Comparison of ENCODE assay signal across 8 cellular contexts in genomic region chr2:106572541-106573148, GRCh38.
A peak's percentile ranks its signal among the peaks of the same experiment; 100 is the strongest.
DNase-seq lines count a peak whose midpoint lies in the region; ATAC-seq and TF ChIP-seq lines count a peak whose summit lies in the region.
"Had no signal": no experiment of that assay in that cellular context is flagged by ENCODE, and none has a peak within 500 bp of the region (broad histone marks: within the 10 kb centered on the region; RNA-seq: fewer than 3 reads in every experiment).

No MANE protein-coding gene starts in this region.

- DNase-seq in DMS153 treated with DMSO at 0.1 percent for 48 hours (lab: John Stamatoyannopoulos, UW; ENCODE audit: unreplicated experiment) (peak; percentile 1), HEK293T (ENCODE audit: extremely low spot score) (peak; percentile 26), astrocyte of the cerebellum (ENCODE audit: low read depth) (no peak), C1 segment of cervical spinal cord (lab: John Stamatoyannopoulos, UW) (no peak)
- no peak for DNase-seq in activated effector memory CD4-positive, alpha-beta T cell treated with anti-CD3 and anti-CD28 coated beads, Interleukin-2, amount 50 U/mL, for 16 hours
- DNase-seq: midbrain had no signal

- peak overlapping the region; percentile 66 to 96 (median 85) for H3K27ac Mint-ChIP-seq in nephron

- TF ChIP-seq CTCF in astrocyte of the cerebellum (IDR thresholded peaks at IDR 0.05; ENCODE audit: low read depth, low read length, missing control alignments) = peak; percentile 16
- TF ChIP-seq CTCF in nephron (IDR thresholded peaks at IDR 0.05; ENCODE audit: unreplicated experiment in 3 of 3) = peak; percentile 65 to 73 (median 67)

- in situ Hi-C loops in astrocyte of the cerebellum (cut with HindIII; ENCODE audit: low sequenced_read_pairs) = no loop called here

- CTCF ChIA-PET in HEK293T (lab: Yijun Ruan, JAX) = interaction anchor here (1.5 to 2.0 kb wide), 3 partner anchors 8 to 10 kb away, joined by 4 to 8 read pairs (median 6); no protein-coding TSS in a partner anchor

- peaks cover 5% of the 10 kb centered on the region for H3K27me3 Mint-ChIP-seq in nephron (ENCODE audit: low read depth)

- no peak overlapping the region for H3K4me3 ChIP-seq in astrocyte of the cerebellum (ENCODE audit: low read depth, low read length)

- POLR2A ChIA-PET in HEK293T (lab: Yijun Ruan, JAX) = no interaction called here

- no peak overlapping the region for H3K4me3 Mint-ChIP-seq in nephron

- no peaks in the 10 kb centered on the region for H3K9me3 Mint-ChIP-seq in nephron

- H3K4me1 Mint-ChIP-seq in nephron = peaks cover 38% of the 10 kb centered on the region

- H3K36me3 Mint-ChIP-seq in nephron (ENCODE audit: low read depth) = no peaks in the 10 kb centered on the region

- ATAC-seq in HG03439 (IDR thresholded peaks at IDR 0.05; ENCODE audit: unreplicated experiment) = no peak

TF ChIP-seq in HEK293T, 16 proteins besides CTCF, POLR2A, EP300 and RAD21:
- no peak for TF ChIP-seq CTBP1 (IDR thresholded peaks at IDR 0.05; ENCODE audit: borderline replicate concordance)
- no peak for TF ChIP-seq FOXA1 (IDR thresholded peaks at IDR 0.05)
- TF ChIP-seq BHLHE40 (IDR thresholded peaks at IDR 0.05; ENCODE audit: borderline replicate concordance) = no peak
- TF ChIP-seq ARNT (IDR thresholded peaks at IDR 0.05) = no peak
- no peak for TF ChIP-seq TARDBP (IDR thresholded peaks at IDR 0.05)
- no peak for TF ChIP-seq NFRKB (IDR thresholded peaks at IDR 0.05)
- no peak for TF ChIP-seq SP1 (IDR thresholded peaks at IDR 0.05)
- no peak for TF ChIP-seq ELF4 (IDR thresholded peaks at IDR 0.05)
- no peak for TF ChIP-seq LEF1 (IDR thresholded peaks at IDR 0.05; ENCODE audit: borderline replicate concordance)
- TF ChIP-seq L3MBTL2 (conservative IDR thresholded peaks at IDR 0.05) = no peak
- no peak for TF ChIP-seq PKNOX1 (IDR thresholded peaks at IDR 0.05)
- TF ChIP-seq ZNF384 (IDR thresholded peaks at IDR 0.05) = no peak
- no peak for TF ChIP-seq FOXK2 (IDR thresholded peaks at IDR 0.05)
- TF ChIP-seq SUZ12 (IDR thresholded peaks at IDR 0.05) = no peak
- no peak for TF ChIP-seq HDGF (IDR thresholded peaks at IDR 0.05; ENCODE audit: borderline replicate concordance)
- no peak for TF ChIP-seq FOXM1 (IDR thresholded peaks at IDR 0.05; ENCODE audit: borderline replicate concordance)

Comparison
In these comparisons a context has a peak if more than half of its experiments do, and no peak if none do; other contexts are left out.
1. DNase-seq: peak in DMS153 treated with DMSO at 0.1 percent for 48 hours (single experiment) and HEK293T (single experiment); none in astrocyte of the cerebellum (single experiment), activated effector memory CD4-positive, alpha-beta T cell treated with anti-CD3 and anti-CD28 coated beads, Interleukin-2, amount 50 U/mL, for 16 hours (single experiment) and C1 segment of cervical spinal cord (0 of 14).